ENCODE assay signal across 8 cellular contexts in the genomic region with DNA sequence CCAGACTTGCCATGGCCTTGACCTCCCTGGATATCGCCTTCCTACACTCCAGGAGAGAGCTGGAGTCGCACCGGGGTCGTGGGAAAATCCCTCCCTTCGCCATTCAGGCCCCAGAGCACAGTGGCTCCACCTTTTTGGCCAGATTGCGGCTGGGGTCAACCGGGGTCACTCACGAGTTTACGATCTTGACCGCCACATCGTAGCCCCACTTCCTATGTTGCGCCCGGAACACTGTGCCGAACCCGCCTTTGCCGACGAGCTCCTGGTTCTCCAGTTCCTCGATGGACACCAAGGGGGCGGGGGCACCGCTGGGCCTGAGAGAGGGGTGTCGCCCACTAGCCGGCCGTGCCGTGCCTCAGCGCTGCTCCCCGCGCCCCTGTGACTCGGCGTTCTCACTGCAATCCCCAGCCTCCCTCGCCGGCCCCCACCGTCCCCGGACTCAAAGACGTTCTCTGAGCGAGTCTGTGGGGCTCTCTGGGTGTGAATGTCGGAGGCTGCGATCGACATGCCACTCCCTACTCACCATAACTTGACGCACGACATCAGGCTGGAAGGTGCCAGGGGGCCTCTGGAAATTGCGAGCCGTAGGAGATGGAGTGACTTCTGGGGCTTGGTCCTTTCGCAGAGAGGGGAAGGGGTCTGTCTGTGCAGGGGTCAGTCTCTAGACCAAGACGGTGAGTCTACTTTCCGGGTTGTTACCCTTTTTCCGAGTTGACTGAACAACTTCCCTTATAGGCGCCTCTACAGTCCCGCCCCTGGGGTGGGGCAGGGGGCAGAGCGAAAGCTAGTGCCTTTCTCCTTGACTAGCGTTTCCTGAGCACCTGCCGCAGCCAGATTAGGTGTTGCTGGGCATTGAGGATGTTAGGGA. TPM values are rescaled to one million over a fixed set of nuclear protein-coding genes. Genes with fewer than 3 reads are reported as not detected.
DNase-seq lines count a peak whose midpoint lies in the region; ATAC-seq lines count a peak whose summit lies in the region.

A gene (minus strand): TSS at position 708 of the 868 bp plus-strand sequence. CDS start 165 bp downstream, at position 543.

- peaks cover 41% of the 10 kb centered on the region for H3K4me1 Mint-ChIP-seq in stimulated activated naive CD8-positive, alpha-beta T cell treated with anti-CD3 and anti-CD28 coated beads, Interleukin-15, amount 100 ng/mL, for 72 hours

- peak within 1 kb of the TSS; percentile 88 to 92 for H3K4me3 Mint-ChIP-seq in stimulated activated naive CD8-positive, alpha-beta T cell treated with anti-CD3 and anti-CD28 coated beads, Interleukin-15, amount 100 ng/mL, for 72 hours

- H3K27ac Mint-ChIP-seq in stimulated activated naive CD8-positive, alpha-beta T cell treated with anti-CD3 and anti-CD28 coated beads, Interleukin-15, amount 100 ng/mL, for 72 hours = peak within 1 kb of the TSS in 1 of 2 donors; percentile 85

- ATAC-seq in GM19043 (IDR thresholded peaks at IDR 0.05; ENCODE audit: low read depth, unreplicated experiment) = peak; percentile 85
- peak; percentile 81 for ATAC-seq in HG03159 (IDR thresholded peaks at IDR 0.05; ENCODE audit: unreplicated experiment)
- peak; percentile 92 for ATAC-seq in stimulated activated naive CD8-positive, alpha-beta T cell treated with anti-CD3 and anti-CD28 coated beads, Interleukin-15, amount 100 ng/mL, for 72 hours

- peaks cover 37% of the 10 kb centered on the region for H3K27me3 Mint-ChIP-seq in stimulated activated naive CD8-positive, alpha-beta T cell treated with anti-CD3 and anti-CD28 coated beads, Interleukin-15, amount 100 ng/mL, for 72 hours

- H3K9me3 Mint-ChIP-seq in stimulated activated naive CD8-positive, alpha-beta T cell treated with anti-CD3 and anti-CD28 coated beads, Interleukin-15, amount 100 ng/mL, for 72 hours = no peaks in the 10 kb centered on the region

- peak; percentile 70 for DNase-seq in activated CD4-positive, CD25-positive, alpha-beta regulatory T cell treated with anti-CD3 and anti-CD28 coated beads, Interleukin-2, amount 50 U/mL, for 72 hours
- DNase-seq in dermis blood vessel endothelial cell (peak; percentile 32), mucosa of gallbladder (ENCODE audit: low spot score) (peak; percentile 66), 8988T (no peak), ecto neural progenitor cell (ENCODE audit: low spot score) (no peak)
- peak; percentile 53 to 55 for DNase-seq in stimulated activated naive CD8-positive, alpha-beta T cell treated with anti-CD3 and anti-CD28 coated beads, Interleukin-15, amount 100 ng/mL, for 72 hours

RNA-seq across cellular contexts. Expression of the gene that starts here (rescaled TPM):
- total RNA-seq in dermis blood vessel endothelial cell (4.7 and 5.8 TPM in 2 replicates), mucosa of gallbladder (56.5 TPM)

Comparison
In these comparisons a context has a peak if more than half of its experiments do, and no peak if none do; other contexts are left out.
1. DNase-seq: peak in activated CD4-positive, CD25-positive, alpha-beta regulatory T cell treated with anti-CD3 and anti-CD28 coated beads, Interleukin-2, amount 50 U/mL, for 72 hours (single experiment), dermis blood vessel endothelial cell (single experiment), mucosa of gallbladder (single experiment) and stimulated activated naive CD8-positive, alpha-beta T cell treated with anti-CD3 and anti-CD28 coated beads, Interleukin-15, amount 100 ng/mL, for 72 hours (2 of 2); none in 8988T (single experiment) and ecto neural progenitor cell (single experiment).
2. Peak in every context shown above with its lines, with median percentiles within 50 percentile points of each other: ATAC-seq.